Comparison of ENCODE assay signal across 25 cellular contexts in genomic region chr11:1848640-1849265, GRCh38. TPM values are rescaled to one million over a fixed set of nuclear protein-coding genes. Genes with fewer than 3 reads are reported as not detected.
DNase-seq lines count a peak whose midpoint lies in the region; ATAC-seq, FAIRE-seq and TF ChIP-seq lines count a peak whose summit lies in the region.
"Had no signal": no experiment of that assay in that cellular context is flagged by ENCODE, and none has a peak within 500 bp of the region (broad histone marks: within the 10 kb centered on the region; RNA-seq: fewer than 3 reads in every experiment).

No MANE protein-coding gene starts in this region.

- no peaks in the 10 kb centered on the region for H3K9me3 ChIP-seq in naive thymus-derived CD4-positive, alpha-beta T cell (ENCODE audit: control insufficient read depth in 2 of 3, low read length in 3 of 3)
- H3K9me3 ChIP-seq: Caco-2, heart right ventricle, testis had no signal

- H3K27me3 Mint-ChIP-seq in stimulated activated naive CD8-positive, alpha-beta T cell treated with anti-CD3 and anti-CD28 coated beads, Interleukin-15, Interleukin-2, amounts not matched to agents 100 ng/mL and 50 ng/mL, for 24 hours, result peaks cover 4% of the 10 kb centered on the region
- H3K27me3 Mint-ChIP-seq in activated T-helper 1 cell treated with anti-CD3 and anti-CD28 coated beads, Interleukin-12 subunit alpha, Interleukin-12 subunit beta, Interleukin-2, Interleukin-4 antibody, amounts not matched to agents 30 ng/mL and 10 ng/mL and 1 ng/mL, durations not matched to agents 14 hours and 24 hours and 36 hours (ENCODE audit: insufficient read depth), result peaks cover 2% of the 10 kb centered on the region
- peaks cover 0 to 10% (median 0%) of the 10 kb centered on the region in 5 donors for H3K27me3 Mint-ChIP-seq in naive thymus-derived CD4-positive, alpha-beta T cell

- DNase-seq in stimulated activated naive CD8-positive, alpha-beta T cell treated with anti-CD3 and anti-CD28 coated beads, Interleukin-15, Interleukin-2, amounts not matched to agents 100 U/mL and 50 U/mL, for 24 hours, result no peak
- no peak for DNase-seq in activated T-helper 1 cell treated with anti-CD3 and anti-CD28 coated beads, Interleukin-12 subunit alpha, Interleukin-12 subunit beta, Interleukin-2, Interleukin-4 antibody, amounts not matched to agents 30 ng/mL and 10 ng/mL and 1 ng/mL, durations not matched to agents 14 hours and 24 hours and 36 hours (ENCODE audit: low spot score)
- no peak for DNase-seq in naive thymus-derived CD4-positive, alpha-beta T cell
- DNase-seq in lower leg skin (ENCODE audit: low spot score in 2 of 2), result no peak
- no peak for DNase-seq in COLO668 (lab: John Stamatoyannopoulos, UW; ENCODE audit: unreplicated experiment)
- no peak for DNase-seq in GM12891 (ENCODE audit: insufficient read length, low spot score)
- DNase-seq: activated CD4-positive, alpha-beta T cell treated with anti-CD3 and anti-CD28 coated beads, Interleukin-2, amount 50 U/mL, for 4 hours; activated T-cell treated with anti-CD3 and anti-CD28 coated beads, Interleukin-2, amount 50 U/mL, for 4 hours; Caco-2; cortex of kidney; H7; heart right ventricle; KG1; left ventricle myocardium superior; NCI-H1694; NCI-H2227 treated with DMSO at 0.1 percent for 48 hours; NCI-H774; SHP77; stimulated activated CD8-positive, alpha-beta memory T cell treated with anti-CD3 and anti-CD28 coated beads, Interleukin-4, amount 100 ng/mL, for 48 hours had no signal

- TF ChIP-seq POLR2A in lower leg skin (IDR thresholded peaks at IDR 0.05) (no peak), GM12891 (IDR thresholded peaks at IDR 0.05; ENCODE audit: low read depth, low read length) (no peak)

- H3K9me3 Mint-ChIP-seq in stimulated activated naive CD8-positive, alpha-beta T cell treated with anti-CD3 and anti-CD28 coated beads, Interleukin-15, Interleukin-2, amounts not matched to agents 100 ng/mL and 50 ng/mL, for 24 hours, result no peaks in the 10 kb centered on the region
- H3K9me3 Mint-ChIP-seq in activated T-helper 1 cell treated with anti-CD3 and anti-CD28 coated beads, Interleukin-12 subunit alpha, Interleukin-12 subunit beta, Interleukin-2, Interleukin-4 antibody, amounts not matched to agents 30 ng/mL and 10 ng/mL and 1 ng/mL, durations not matched to agents 14 hours and 24 hours and 36 hours, result no peaks in the 10 kb centered on the region
- no peaks in the 10 kb centered on the region for H3K9me3 Mint-ChIP-seq in naive thymus-derived CD4-positive, alpha-beta T cell
- H3K9me3 Mint-ChIP-seq: activated T-cell treated with anti-CD3 and anti-CD28 coated beads, Interleukin-2, amount 50 U/mL, for 4 hours had no signal

- H3K4me1 Mint-ChIP-seq in stimulated activated naive CD8-positive, alpha-beta T cell treated with anti-CD3 and anti-CD28 coated beads, Interleukin-15, Interleukin-2, amounts not matched to agents 100 ng/mL and 50 ng/mL, for 24 hours (ENCODE audit: low read depth), result peaks cover 88% of the 10 kb centered on the region
- H3K4me1 Mint-ChIP-seq in activated T-helper 1 cell treated with anti-CD3 and anti-CD28 coated beads, Interleukin-12 subunit alpha, Interleukin-12 subunit beta, Interleukin-2, Interleukin-4 antibody, amounts not matched to agents 30 ng/mL and 10 ng/mL and 1 ng/mL, durations not matched to agents 14 hours and 24 hours and 36 hours (ENCODE audit: low read depth), result peaks cover 78% of the 10 kb centered on the region
- H3K4me1 Mint-ChIP-seq in naive thymus-derived CD4-positive, alpha-beta T cell, result peaks cover 48 to 92% (median 73%) of the 10 kb centered on the region in 7 donors

- H3K4me3 ChIP-seq in naive thymus-derived CD4-positive, alpha-beta T cell (ENCODE audit: low read length), result no peak overlapping the region
- H3K4me3 ChIP-seq in lower leg skin (ENCODE audit: low read depth, poor library complexity, severe bottlenecking), result no peak overlapping the region
- H3K4me3 ChIP-seq: heart right ventricle, testis had no signal

- no peak for FAIRE-seq in GM12891 (lab: Jason Lieb, UNC)

- no peak overlapping the region for H3K27ac ChIP-seq in naive thymus-derived CD4-positive, alpha-beta T cell (ENCODE audit: low read depth, low read length)
- H3K27ac ChIP-seq: testis had no signal

- H3K4me3 Mint-ChIP-seq in stimulated activated naive CD8-positive, alpha-beta T cell treated with anti-CD3 and anti-CD28 coated beads, Interleukin-15, Interleukin-2, amounts not matched to agents 100 ng/mL and 50 ng/mL, for 24 hours, result no peak overlapping the region
- H3K4me3 Mint-ChIP-seq in activated T-helper 1 cell treated with anti-CD3 and anti-CD28 coated beads, Interleukin-12 subunit alpha, Interleukin-12 subunit beta, Interleukin-2, Interleukin-4 antibody, amounts not matched to agents 30 ng/mL and 10 ng/mL and 1 ng/mL, durations not matched to agents 14 hours and 24 hours and 36 hours, result no peak overlapping the region
- H3K4me3 Mint-ChIP-seq in naive thymus-derived CD4-positive, alpha-beta T cell, result peak overlapping the region in 5 of 10 donors; percentile 29 to 98 (median 32)
- H3K4me3 Mint-ChIP-seq: activated T-cell treated with anti-CD3 and anti-CD28 coated beads, Interleukin-2, amount 50 U/mL, for 4 hours had no signal

- TF ChIP-seq CTCF in lower leg skin (IDR thresholded peaks at IDR 0.05), result no peak

- WGBS in lower leg skin, 2 donors, result 90 to 92% methylated on average over 18 of the region's 18 CpGs

- H3K27ac Mint-ChIP-seq in stimulated activated naive CD8-positive, alpha-beta T cell treated with anti-CD3 and anti-CD28 coated beads, Interleukin-15, Interleukin-2, amounts not matched to agents 100 ng/mL and 50 ng/mL, for 24 hours, result peak overlapping the region; percentile 53
- peak overlapping the region; percentile 6 for H3K27ac Mint-ChIP-seq in activated T-helper 1 cell treated with anti-CD3 and anti-CD28 coated beads, Interleukin-12 subunit alpha, Interleukin-12 subunit beta, Interleukin-2, Interleukin-4 antibody, amounts not matched to agents 30 ng/mL and 10 ng/mL and 1 ng/mL, durations not matched to agents 14 hours and 24 hours and 36 hours
- H3K27ac Mint-ChIP-seq in naive thymus-derived CD4-positive, alpha-beta T cell, result peak overlapping the region; percentile 62 to 99 (median 94)

- H3K27me3 ChIP-seq in naive thymus-derived CD4-positive, alpha-beta T cell (ENCODE audit: control insufficient read depth in 2 of 2, insufficient read depth in 2 of 2, low read length in 2 of 2), result no peaks in the 10 kb centered on the region
- H3K27me3 ChIP-seq: heart right ventricle, testis had no signal

- intact Hi-C loops in activated T-helper 1 cell treated with anti-CD3 and anti-CD28 coated beads, Interleukin-12 subunit alpha, Interleukin-12 subunit beta, Interleukin-2, Interleukin-4 antibody, amounts not matched to agents 30 ng/mL and 10 ng/mL and 1 ng/mL, durations not matched to agents 14 hours and 24 hours and 36 hours (cut with micrococcal nuclease), result no loop called here
- intact Hi-C loops in naive thymus-derived CD4-positive, alpha-beta T cell (cut with micrococcal nuclease), result no loop called here
- intact Hi-C loops in lower leg skin (cut with DNase I; ENCODE audit: low total_unique reads), result no loop called here

- POLR2A ChIA-PET in naive thymus-derived CD4-positive, alpha-beta T cell (lab: Charles Lee), result interaction anchor here (0.8 to 5.3 kb wide), 5 partner anchors 28 to 99 kb away, joined by 3 to 37 read pairs (median 4); partner anchors contain the start of gene MRPL23

- H3K36me3 Mint-ChIP-seq in stimulated activated naive CD8-positive, alpha-beta T cell treated with anti-CD3 and anti-CD28 coated beads, Interleukin-15, Interleukin-2, amounts not matched to agents 100 ng/mL and 50 ng/mL, for 24 hours (ENCODE audit: low read depth), result peaks cover 4% of the 10 kb centered on the region
- H3K36me3 Mint-ChIP-seq in activated T-helper 1 cell treated with anti-CD3 and anti-CD28 coated beads, Interleukin-12 subunit alpha, Interleukin-12 subunit beta, Interleukin-2, Interleukin-4 antibody, amounts not matched to agents 30 ng/mL and 10 ng/mL and 1 ng/mL, durations not matched to agents 14 hours and 24 hours and 36 hours (ENCODE audit: low read depth), result peaks cover 3% of the 10 kb centered on the region
- peaks cover 0 to 7% (median 0%) of the 10 kb centered on the region in 5 donors for H3K36me3 Mint-ChIP-seq in naive thymus-derived CD4-positive, alpha-beta T cell

- peaks cover 70 to 80% of the 10 kb centered on the region in 2 donors for H3K4me1 ChIP-seq in naive thymus-derived CD4-positive, alpha-beta T cell (ENCODE audit: control insufficient read depth in 2 of 2, insufficient read depth in 2 of 2, low read length in 2 of 2)

- CTCF ChIA-PET in naive thymus-derived CD4-positive, alpha-beta T cell (lab: Charles Lee), result interaction anchor here (0.9 to 1.4 kb wide), 5 partner anchors 10 to 155 kb away, joined by 3 to 5 read pairs (median 4); partner anchors contain the start of gene TNNI2

- ATAC-seq in stimulated activated naive CD8-positive, alpha-beta T cell treated with anti-CD3 and anti-CD28 coated beads, Interleukin-15, Interleukin-2, amounts not matched to agents 100 U/mL and 50 U/mL, for 24 hours, result no peak
- no peak for ATAC-seq in naive thymus-derived CD4-positive, alpha-beta T cell
- ATAC-seq in HG03460 (IDR thresholded peaks at IDR 0.05; ENCODE audit: unreplicated experiment), result no peak
- ATAC-seq: activated T-cell treated with anti-CD3 and anti-CD28 coated beads, Interleukin-2, amount 50 U/mL, for 4 hours; heart right ventricle; left ventricle myocardium superior had no signal

- peaks cover 0 to 8% (median 0%) of the 10 kb centered on the region in 3 experiments for H3K36me3 ChIP-seq in naive thymus-derived CD4-positive, alpha-beta T cell (ENCODE audit: control insufficient read depth in 2 of 3, insufficient read depth in 3 of 3, low read length in 3 of 3)
- H3K36me3 ChIP-seq: heart right ventricle had no signal

RNA-seq across cellular contexts. Expression of gene LSP1, which starts 4.1 kb away (rescaled TPM):
- total RNA-seq in activated T-helper 1 cell treated with anti-CD3 and anti-CD28 coated beads, Interleukin-12 subunit alpha, Interleukin-12 subunit beta, Interleukin-2, Interleukin-4 antibody, amounts not matched to agents 30 ng/mL and 10 ng/mL and 1 ng/mL, durations not matched to agents 14 hours and 24 hours and 36 hours, result 257 and 262 TPM in 2 replicates
- 100 to 1,000 TPM; 248 to 578 (median 289) TPM for total RNA-seq in naive thymus-derived CD4-positive, alpha-beta T cell
- polyA plus RNA-seq in naive thymus-derived CD4-positive, alpha-beta T cell, result 100 to 1,000 TPM; 295 to 394 TPM
- 100 to 1,000 TPM in 1 of 4 donors, 10 to 100 TPM in 3; 73.7 to 105 (median 86.6) TPM for total RNA-seq in lower leg skin
- polyA plus RNA-seq in GM12891 (2012; ENCODE audit: low read depth, missing spikeins), result 602 TPM
- total RNA-seq: Caco-2 had no signal

RNA-seq across cellular contexts. Expression of gene TNNI2, which starts 10.0 kb away (rescaled TPM):
- not detected in 2 replicates for total RNA-seq in activated T-helper 1 cell treated with anti-CD3 and anti-CD28 coated beads, Interleukin-12 subunit alpha, Interleukin-12 subunit beta, Interleukin-2, Interleukin-4 antibody, amounts not matched to agents 30 ng/mL and 10 ng/mL and 1 ng/mL, durations not matched to agents 14 hours and 24 hours and 36 hours
- total RNA-seq in naive thymus-derived CD4-positive, alpha-beta T cell, result 1 to 10 TPM in 1 of 5 experiments, under 1 TPM in 1, not detected in 3; 0.61 to 8.8 TPM
- under 1 TPM in 1 of 2 donors, not detected in 1; 0.46 TPM for polyA plus RNA-seq in naive thymus-derived CD4-positive, alpha-beta T cell
- 10 to 100 TPM; 10.7 to 17.7 (median 15.8) TPM for total RNA-seq in lower leg skin
- 0.46 TPM for polyA plus RNA-seq in GM12891 (2012; ENCODE audit: low read depth, missing spikeins)
- total RNA-seq: activated T-cell treated with anti-CD3 and anti-CD28 coated beads, Interleukin-2, amount 50 U/mL, for 4 hours; Daoy; H7; left ventricle myocardium superior; osteoblast; testis had no signal

RNA-seq across cellular contexts. Expression of gene SYT8, which starts 14.0 kb away (rescaled TPM):
- total RNA-seq in activated T-helper 1 cell treated with anti-CD3 and anti-CD28 coated beads, Interleukin-12 subunit alpha, Interleukin-12 subunit beta, Interleukin-2, Interleukin-4 antibody, amounts not matched to agents 30 ng/mL and 10 ng/mL and 1 ng/mL, durations not matched to agents 14 hours and 24 hours and 36 hours, result not detected in 2 replicates
- not detected for total RNA-seq in naive thymus-derived CD4-positive, alpha-beta T cell
- polyA plus RNA-seq in naive thymus-derived CD4-positive, alpha-beta T cell, result not detected
- total RNA-seq in lower leg skin, result 100 to 1,000 TPM in 3 of 4 donors, 10 to 100 TPM in 1; 74.1 to 177 (median 106) TPM
- polyA plus RNA-seq in GM12891 (2012; ENCODE audit: low read depth, missing spikeins), result 0.60 TPM
- total RNA-seq: activated T-cell treated with anti-CD3 and anti-CD28 coated beads, Interleukin-2, amount 50 U/mL, for 4 hours; Daoy; H7; heart right ventricle; left ventricle myocardium superior had no signal
- polyA plus RNA-seq: heart right ventricle had no signal

RNA-seq across cellular contexts. Expression of gene PRR33, which starts 42.9 kb away (rescaled TPM):
- 0.05 TPM in 1 of 2 replicates, not detected in the other for total RNA-seq in activated T-helper 1 cell treated with anti-CD3 and anti-CD28 coated beads, Interleukin-12 subunit alpha, Interleukin-12 subunit beta, Interleukin-2, Interleukin-4 antibody, amounts not matched to agents 30 ng/mL and 10 ng/mL and 1 ng/mL, durations not matched to agents 14 hours and 24 hours and 36 hours
- under 1 TPM in 2 of 5 experiments, not detected in 3; 0.07 to 0.10 TPM for total RNA-seq in naive thymus-derived CD4-positive, alpha-beta T cell
- polyA plus RNA-seq in naive thymus-derived CD4-positive, alpha-beta T cell, result under 1 TPM in 1 of 2 donors, not detected in 1; 0.17 TPM
- not detected for total RNA-seq in lower leg skin
- polyA plus RNA-seq in GM12891 (2012; ENCODE audit: low read depth, missing spikeins), result 5.7 TPM
- total RNA-seq: Caco-2, Daoy, H7, mucosa of gallbladder, osteoblast had no signal

Comparison
In these comparisons a context has a peak if more than half of its experiments do, and no peak if none do; other contexts are left out.
1. H3K27ac Mint-ChIP-seq: peak in every context shown above with its lines; median percentile 94 in naive thymus-derived CD4-positive, alpha-beta T cell; 53 in stimulated activated naive CD8-positive, alpha-beta T cell treated with anti-CD3 and anti-CD28 coated beads, Interleukin-15, Interleukin-2, amounts not matched to agents 100 ng/mL and 50 ng/mL, for 24 hours; 6 in activated T-helper 1 cell treated with anti-CD3 and anti-CD28 coated beads, Interleukin-12 subunit alpha, Interleukin-12 subunit beta, Interleukin-2, Interleukin-4 antibody, amounts not matched to agents 30 ng/mL and 10 ng/mL and 1 ng/mL, durations not matched to agents 14 hours and 24 hours and 36 hours.
2. RNA of gene SYT8, which starts 14.0 kb away (total RNA-seq): 74.1 to 177 TPM in lower leg skin; not detected in activated T-helper 1 cell treated with anti-CD3 and anti-CD28 coated beads, Interleukin-12 subunit alpha, Interleukin-12 subunit beta, Interleukin-2, Interleukin-4 antibody, amounts not matched to agents 30 ng/mL and 10 ng/mL and 1 ng/mL, durations not matched to agents 14 hours and 24 hours and 36 hours and not detected in naive thymus-derived CD4-positive, alpha-beta T cell; every median in the first group is over 10 times any median in the second.